2 cellular contexts compared by ENCODE assay signal in the genomic region with DNA sequence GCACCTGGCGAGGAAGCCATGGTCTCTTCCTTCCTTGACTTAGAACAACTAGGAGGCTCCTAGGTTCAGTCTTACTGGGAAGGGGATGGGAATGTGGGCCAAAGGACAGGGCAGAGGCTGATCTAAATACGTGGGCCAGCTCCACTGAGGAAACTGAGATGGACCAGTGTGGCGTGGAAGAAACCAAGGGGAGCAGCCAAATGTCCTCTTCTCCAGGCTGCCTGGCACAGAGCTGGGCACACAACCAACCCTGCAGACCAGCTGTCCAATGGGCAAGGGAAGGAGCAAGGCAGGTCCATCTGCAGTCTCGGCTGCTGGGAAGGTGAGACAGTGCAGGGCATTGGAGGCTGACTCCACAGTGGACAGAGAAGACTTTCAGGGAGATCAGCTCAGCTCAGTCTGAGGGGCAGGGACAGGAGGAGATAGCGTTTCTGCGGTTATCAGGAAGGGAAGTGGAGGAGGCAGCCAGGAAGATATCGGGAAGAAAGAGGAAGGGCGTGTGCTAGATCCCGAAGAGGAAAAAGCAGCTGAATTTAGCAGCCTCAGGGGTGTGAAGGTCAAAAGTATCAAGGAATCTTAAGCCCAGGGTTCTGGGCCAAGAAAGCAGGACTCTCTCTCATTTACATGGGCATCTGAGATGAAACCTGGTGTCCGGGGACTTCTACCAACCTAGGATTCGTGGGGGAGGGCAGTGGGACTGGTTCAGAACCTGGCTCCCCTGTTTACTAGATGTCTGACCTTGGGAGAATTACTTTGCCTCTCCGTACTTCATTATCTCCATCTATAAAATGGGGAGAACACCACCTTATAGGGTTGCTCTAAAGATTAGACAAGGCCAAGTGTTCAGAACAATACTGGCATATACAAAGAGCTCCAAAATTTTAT.
TF ChIP-seq lines count a peak whose summit lies in the region.

No MANE protein-coding gene starts in this region.

TF ChIP-seq in H1, 55 proteins besides CTCF, POLR2A, EP300 and RAD21:
- TF ChIP-seq YY1 (IDR thresholded peaks at IDR 0.05; ENCODE audit: low read depth, low read length) = no peak
- TF ChIP-seq ZNF274 (IDR thresholded peaks at IDR 0.05; ENCODE audit: borderline replicate concordance, extremely low read depth, low read length) = no peak
- TF ChIP-seq KDM4A (IDR thresholded peaks at IDR 0.05; ENCODE audit: low read depth, low read length, severe bottlenecking) = no peak
- TF ChIP-seq KDM1A (IDR thresholded peaks at IDR 0.05; ENCODE audit: borderline replicate concordance, low read length) = no peak
- no peak for TF ChIP-seq RXRA (IDR thresholded peaks at IDR 0.05; ENCODE audit: insufficient read depth, low read depth, low read length)
- no peak for TF ChIP-seq NANOG (IDR thresholded peaks at IDR 0.05; ENCODE audit: insufficient read depth, low read depth, low read length, poor library complexity, severe bottlenecking)
- no peak for TF ChIP-seq NRF1 (IDR thresholded peaks at IDR 0.05; ENCODE audit: low read depth, low read length)
- TF ChIP-seq, protein P1, sequence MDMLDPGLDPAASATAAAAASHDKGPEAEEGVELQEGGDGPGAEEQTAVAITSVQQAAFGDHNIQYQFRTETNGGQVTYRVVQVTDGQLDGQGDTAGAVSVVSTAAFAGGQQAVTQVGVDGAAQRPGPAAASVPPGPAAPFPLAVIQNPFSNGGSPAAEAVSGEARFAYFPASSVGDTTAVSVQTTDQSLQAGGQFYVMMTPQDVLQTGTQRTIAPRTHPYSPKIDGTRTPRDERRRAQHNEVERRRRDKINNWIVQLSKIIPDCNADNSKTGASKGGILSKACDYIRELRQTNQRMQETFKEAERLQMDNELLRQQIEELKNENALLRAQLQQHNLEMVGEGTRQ (IDR thresholded peaks at IDR 0.05; ENCODE audit: low read length) = no peak
- TF ChIP-seq CEBPB (IDR thresholded peaks at IDR 0.05; ENCODE audit: low read depth, low read length) = no peak
- no peak for TF ChIP-seq CTBP2 (IDR thresholded peaks at IDR 0.05; ENCODE audit: borderline replicate concordance, insufficient read depth, insufficient read length, low read length)
- no peak for TF ChIP-seq TAF7 (optimal IDR thresholded peaks at IDR 0.05; ENCODE audit: borderline replicate concordance, low read depth, low read length)
- TF ChIP-seq GTF2F1 (IDR thresholded peaks at IDR 0.05; ENCODE audit: borderline replicate concordance, low read depth, low read length) = no peak
- TF ChIP-seq SP1 (IDR thresholded peaks at IDR 0.05; ENCODE audit: low read depth, low read length) = no peak
- no peak for TF ChIP-seq HDAC6 (IDR thresholded peaks at IDR 0.05; ENCODE audit: low read depth, low read length)
- no peak for TF ChIP-seq BRCA1 (IDR thresholded peaks at IDR 0.05; ENCODE audit: low read depth, low read length)
- no peak for TF ChIP-seq GABPA (IDR thresholded peaks at IDR 0.05; ENCODE audit: borderline replicate concordance, insufficient read depth, low read length)
- no peak for TF ChIP-seq RBBP5 (IDR thresholded peaks at IDR 0.05; ENCODE audit: borderline replicate concordance, low read depth, low read length)
- TF ChIP-seq PHF8 (conservative IDR thresholded peaks at IDR 0.05; ENCODE audit: low read depth, low read length) = no peak
- TF ChIP-seq SAP30 (IDR thresholded peaks at IDR 0.05; ENCODE audit: insufficient read depth, insufficient replicate concordance, low read length) = no peak
- no peak for TF ChIP-seq CREB1 (IDR thresholded peaks at IDR 0.05)
TF ChIP-seq in H1: peak in this region for 0.

TF ChIP-seq in neural cell, 6 proteins besides CTCF, POLR2A, EP300 and RAD21:
- TF ChIP-seq, protein P2, sequence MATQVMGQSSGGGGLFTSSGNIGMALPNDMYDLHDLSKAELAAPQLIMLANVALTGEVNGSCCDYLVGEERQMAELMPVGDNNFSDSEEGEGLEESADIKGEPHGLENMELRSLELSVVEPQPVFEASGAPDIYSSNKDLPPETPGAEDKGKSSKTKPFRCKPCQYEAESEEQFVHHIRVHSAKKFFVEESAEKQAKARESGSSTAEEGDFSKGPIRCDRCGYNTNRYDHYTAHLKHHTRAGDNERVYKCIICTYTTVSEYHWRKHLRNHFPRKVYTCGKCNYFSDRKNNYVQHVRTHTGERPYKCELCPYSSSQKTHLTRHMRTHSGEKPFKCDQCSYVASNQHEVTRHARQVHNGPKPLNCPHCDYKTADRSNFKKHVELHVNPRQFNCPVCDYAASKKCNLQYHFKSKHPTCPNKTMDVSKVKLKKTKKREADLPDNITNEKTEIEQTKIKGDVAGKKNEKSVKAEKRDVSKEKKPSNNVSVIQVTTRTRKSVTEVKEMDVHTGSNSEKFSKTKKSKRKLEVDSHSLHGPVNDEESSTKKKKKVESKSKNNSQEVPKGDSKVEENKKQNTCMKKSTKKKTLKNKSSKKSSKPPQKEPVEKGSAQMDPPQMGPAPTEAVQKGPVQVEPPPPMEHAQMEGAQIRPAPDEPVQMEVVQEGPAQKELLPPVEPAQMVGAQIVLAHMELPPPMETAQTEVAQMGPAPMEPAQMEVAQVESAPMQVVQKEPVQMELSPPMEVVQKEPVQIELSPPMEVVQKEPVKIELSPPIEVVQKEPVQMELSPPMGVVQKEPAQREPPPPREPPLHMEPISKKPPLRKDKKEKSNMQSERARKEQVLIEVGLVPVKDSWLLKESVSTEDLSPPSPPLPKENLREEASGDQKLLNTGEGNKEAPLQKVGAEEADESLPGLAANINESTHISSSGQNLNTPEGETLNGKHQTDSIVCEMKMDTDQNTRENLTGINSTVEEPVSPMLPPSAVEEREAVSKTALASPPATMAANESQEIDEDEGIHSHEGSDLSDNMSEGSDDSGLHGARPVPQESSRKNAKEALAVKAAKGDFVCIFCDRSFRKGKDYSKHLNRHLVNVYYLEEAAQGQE (IDR thresholded peaks at IDR 0.05; ENCODE audit: borderline replicate concordance) = no peak
- TF ChIP-seq POLR2AphosphoS5 (IDR thresholded peaks at IDR 0.05) (no peak), SMC3 (conservative IDR thresholded peaks at IDR 0.05; ENCODE audit: poor library complexity) (no peak), EZH2 (IDR thresholded peaks at IDR 0.05; ENCODE audit: borderline replicate concordance, insufficient read depth, low read length, poor library complexity, severe bottlenecking) (no peak), MXI1 (conservative IDR thresholded peaks at IDR 0.05; ENCODE audit: poor library complexity, severe bottlenecking) (no peak), TAF1 (IDR thresholded peaks at IDR 0.05; ENCODE audit: low read depth) (no peak)
